ENCODE assay signal across 9 cellular contexts in the genomic region with DNA sequence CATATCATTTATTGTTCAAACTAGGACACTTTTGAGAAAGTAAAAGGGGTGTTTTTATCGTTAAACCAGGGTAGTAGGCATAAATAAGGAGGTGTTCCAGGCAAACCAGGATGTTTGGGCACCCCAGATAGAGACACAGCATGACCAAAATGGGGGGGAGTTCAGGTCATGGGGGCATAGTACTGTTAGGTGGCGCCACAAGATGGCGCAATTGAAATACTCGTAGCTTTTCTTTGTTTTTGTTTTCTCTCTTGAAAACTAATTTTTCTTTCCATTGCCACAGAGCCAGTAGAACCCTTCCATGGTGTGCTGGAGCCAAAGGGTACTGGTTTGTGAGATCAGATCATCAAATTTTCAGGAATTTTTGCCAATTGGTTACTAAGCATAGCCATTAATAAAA.
A peak's percentile ranks its signal among the peaks of the same experiment; 100 is the strongest.
DNase-seq lines count a peak whose midpoint lies in the region; ATAC-seq, FAIRE-seq and TF ChIP-seq lines count a peak whose summit lies in the region.
"Had no signal": no experiment of that assay in that cellular context is flagged by ENCODE, and none has a peak within 500 bp of the region (broad histone marks: within the 10 kb centered on the region; RNA-seq: fewer than 3 reads in every experiment).

No MANE protein-coding gene starts in this region.

- no peak overlapping the region for H2BK15ac ChIP-seq in H9 (ENCODE audit: low read depth, low read length)

- H4K8ac ChIP-seq in H9 (replicated peaks; ENCODE audit: insufficient read length, low read depth, low read length): no peak overlapping the region

- no CpG with 5 or more reads among the region's 4 CpGs for WGBS in H9 (ENCODE audit: extremely low coverage, insufficient read length, low lambda C conversion rate)

- no peak overlapping the region for H2BK20ac ChIP-seq in H9 (ENCODE audit: low read depth, low read length, poor library complexity, severe bottlenecking)

- ATAC-seq in memory B cell (ENCODE audit: low read depth): peak; percentile 43
- ATAC-seq in activated T-helper 17 cell treated with anti-CD3 and anti-CD28 coated beads, Interleukin-2, amount 50 U/mL, for 72 hours (replicated peaks): no peak

- H3K9me3 Mint-ChIP-seq in H9 (peaks cover 68 to 84% of the 10 kb centered on the region in 2 experiments), memory B cell (no peaks in the 10 kb centered on the region)
- no peaks in the 10 kb centered on the region for H3K9me3 Mint-ChIP-seq in activated T-helper 17 cell treated with anti-CD3 and anti-CD28 coated beads, Interleukin-2, amount 50 U/mL, for 72 hours

- no peak overlapping the region for H2AFZ ChIP-seq in H9 (ENCODE audit: low read length)

- no peak overlapping the region for H3K27ac ChIP-seq in H9 (ENCODE audit: insufficient read length, low read depth, low read length)

- no peaks in the 10 kb centered on the region for H3K79me2 ChIP-seq in H9 (ENCODE audit: insufficient read depth, low read length)

- H3K18ac ChIP-seq in H9 (ENCODE audit: insufficient read length, low read depth, low read length): no peak overlapping the region

- DNase-seq in BE2C: no peak
- no peak for DNase-seq in H9
- peak; percentile 16 for DNase-seq in RKO (ENCODE audit: low spot score)
- DNase-seq in bronchial epithelial cell (ENCODE audit: low read depth): no peak
- no peak for DNase-seq in memory B cell (ENCODE audit: low spot score in 2 of 2)
- DNase-seq in cerebellar nuclear complex (lab: John Stamatoyannopoulos, UW): no peak
- no peak for DNase-seq in effector CD4-positive, alpha-beta T cell

- no peak overlapping the region for H2AK5ac ChIP-seq in H9 (ENCODE audit: insufficient read length, low read length)

- H3K9me3 ChIP-seq in BE2C (no peaks in the 10 kb centered on the region), H9 (ENCODE audit: control insufficient read depth, low read depth, low read length) (no peaks in the 10 kb centered on the region)
- H3K9me3 ChIP-seq: thoracic aorta had no signal

- H4K5ac ChIP-seq in H9 (ENCODE audit: insufficient read length, low read depth, low read length): no peak overlapping the region

- H4K20me1 ChIP-seq in H9 (ENCODE audit: control insufficient read depth, insufficient read depth, insufficient read length): no peaks in the 10 kb centered on the region

- H2BK12ac ChIP-seq in H9 (ENCODE audit: insufficient read length, low read depth, low read length): no peak overlapping the region

- no peak overlapping the region for H3K9ac ChIP-seq in H9 (ENCODE audit: extremely low read depth, insufficient read length, low read length)

- H3K56ac ChIP-seq in H9 (ENCODE audit: insufficient read length, low read depth, low read length): no peak overlapping the region

- no peak overlapping the region for H3K4ac ChIP-seq in H9 (ENCODE audit: low read depth, low read length)

- H3K4me3 ChIP-seq in BE2C (ENCODE audit: low read depth, low read length) (no peak overlapping the region), bronchial epithelial cell (ENCODE audit: low read depth, low read length) (no peak overlapping the region)
- H3K4me3 ChIP-seq: thoracic aorta had no signal

- H3K36me3 Mint-ChIP-seq in H9 (ENCODE audit: insufficient read depth in 1 of 3, low read depth in 3 of 3): peaks cover 0 to 5% (median 0%) of the 10 kb centered on the region in 3 experiments; a peak in 2 of 7 replicates
- no peaks in the 10 kb centered on the region for H3K36me3 Mint-ChIP-seq in memory B cell
- no peaks in the 10 kb centered on the region for H3K36me3 Mint-ChIP-seq in activated T-helper 17 cell treated with anti-CD3 and anti-CD28 coated beads, Interleukin-2, amount 50 U/mL, for 72 hours (ENCODE audit: low read depth)

- H3K27me3 Mint-ChIP-seq in H9 (ENCODE audit: low read depth) (peaks cover 6% of the 10 kb centered on the region), memory B cell (peaks cover 23% of the 10 kb centered on the region)
- no peaks in the 10 kb centered on the region for H3K27me3 Mint-ChIP-seq in activated T-helper 17 cell treated with anti-CD3 and anti-CD28 coated beads, Interleukin-2, amount 50 U/mL, for 72 hours

- no peak overlapping the region for H3K4me2 ChIP-seq in H9 (ENCODE audit: insufficient read depth, insufficient read length, low read length)

- no peaks in the 10 kb centered on the region for H3K27me3 ChIP-seq in BE2C
- no peaks in the 10 kb centered on the region; the same call in 1 of the 2 replicates for H3K27me3 ChIP-seq in H9 (ENCODE audit: insufficient read depth, low read length)
- no peaks in the 10 kb centered on the region for H3K27me3 ChIP-seq in bronchial epithelial cell (ENCODE audit: control insufficient read depth, insufficient read depth, low read length)

- peaks cover 5% of the 10 kb centered on the region for H3K23me2 ChIP-seq in H9 (ENCODE audit: insufficient read length, low read depth, low read length, poor library complexity, severe bottlenecking)

- no peak overlapping the region for H3K27ac Mint-ChIP-seq in H9
- H3K27ac Mint-ChIP-seq in memory B cell: no peak overlapping the region
- no peak overlapping the region for H3K27ac Mint-ChIP-seq in activated T-helper 17 cell treated with anti-CD3 and anti-CD28 coated beads, Interleukin-2, amount 50 U/mL, for 72 hours

- peaks cover 47 to 58% of the 10 kb centered on the region in 2 experiments for H3K4me1 Mint-ChIP-seq in H9
- peaks cover 2% of the 10 kb centered on the region for H3K4me1 Mint-ChIP-seq in memory B cell
- H3K4me1 Mint-ChIP-seq in activated T-helper 17 cell treated with anti-CD3 and anti-CD28 coated beads, Interleukin-2, amount 50 U/mL, for 72 hours: peaks cover 5% of the 10 kb centered on the region

- H2BK120ac ChIP-seq in H9 (ENCODE audit: low read depth, low read length, poor library complexity, severe bottlenecking): no peak overlapping the region

- no peak overlapping the region for H2BK5ac ChIP-seq in H9 (ENCODE audit: insufficient read length, low read length)

- H4K91ac ChIP-seq in H9 (ENCODE audit: insufficient read length, low read depth, low read length): no peak overlapping the region

- H3K4me1 ChIP-seq in BE2C: peaks cover 32% of the 10 kb centered on the region
- H3K4me1 ChIP-seq in H9 (ENCODE audit: insufficient read depth, low read length): peaks cover 28% of the 10 kb centered on the region

- H3K4me3 Mint-ChIP-seq in H9 (no peak overlapping the region), memory B cell (no peak overlapping the region)
- H3K4me3 Mint-ChIP-seq in activated T-helper 17 cell treated with anti-CD3 and anti-CD28 coated beads, Interleukin-2, amount 50 U/mL, for 72 hours: no peak overlapping the region

- H3T11ph ChIP-seq in H9 (ENCODE audit: low read length): no peak overlapping the region

- no peak overlapping the region for H3K23ac ChIP-seq in H9 (ENCODE audit: insufficient read length, low read depth, low read length)

- no peaks in the 10 kb centered on the region for H3K79me1 ChIP-seq in H9 (ENCODE audit: insufficient read depth, low read depth, low read length, poor library complexity, severe bottlenecking)

- TF ChIP-seq CTCF in BE2C (IDR thresholded peaks at IDR 0.05; ENCODE audit: low read depth, low read length) (peak; percentile 48), H9 (conservative IDR thresholded peaks at IDR 0.05) (peak; percentile 65), bronchial epithelial cell (IDR thresholded peaks at IDR 0.05; ENCODE audit: insufficient read depth, low read length, severe bottlenecking) (peak; percentile 45)

- H3K36me3 ChIP-seq in BE2C: no peaks in the 10 kb centered on the region
- H3K36me3 ChIP-seq in bronchial epithelial cell (ENCODE audit: control insufficient read depth, insufficient read depth, low read length): no peaks in the 10 kb centered on the region
- H3K36me3 ChIP-seq: thoracic aorta had no signal

- FAIRE-seq in bronchial epithelial cell (lab: Jason Lieb, UNC): no peak

- no peak overlapping the region for H3K14ac ChIP-seq in H9 (ENCODE audit: insufficient read depth, low read length)
